ENCODE assay signal across 23 cellular contexts in genomic region chr19:31391518-31391917, GRCh38.
"Had no signal": no experiment of that assay in that cellular context is flagged by ENCODE, and none has a peak within 500 bp of the region (broad histone marks: within the 10 kb centered on the region; RNA-seq: fewer than 3 reads in every experiment).

No MANE protein-coding gene starts in this region.

- H3K4me1 Mint-ChIP-seq: immature natural killer cell, mesothelial cell of epicardium had no signal

- H3K27ac Mint-ChIP-seq: dendritic cell treated with granulocyte-macrophage colony-stimulating factor and Interleukin-4, amounts not matched to agents 40 ng/mL and 50 ng/mL, for 4 days; immature natural killer cell; mesothelial cell of epicardium had no signal

- ATAC-seq: foreskin keratinocyte, gastroesophageal sphincter, heart left ventricle, left cardiac atrium, left lung, left ventricle myocardium superior, lower lobe of right lung, mucosa of descending colon had no signal

- FAIRE-seq: endothelial cell of umbilical vein, frontal cortex had no signal

- H3K9me3 Mint-ChIP-seq: dendritic cell treated with granulocyte-macrophage colony-stimulating factor and Interleukin-4, amounts not matched to agents 40 ng/mL and 50 ng/mL, for 4 days; immature natural killer cell; mesothelial cell of epicardium had no signal

- H3K9me3 ChIP-seq: colonic mucosa, esophagus muscularis mucosa, gastroesophageal sphincter, heart left ventricle, left lung, lower lobe of right lung, mucosa of descending colon had no signal

- H3K4me3 ChIP-seq: colonic mucosa, esophagus muscularis mucosa, gastroesophageal sphincter, heart left ventricle, hepatocyte, left lung, lower lobe of right lung, mucosa of descending colon had no signal

- H3K27ac ChIP-seq: colonic mucosa, esophagus muscularis mucosa, foreskin keratinocyte, gastroesophageal sphincter, heart left ventricle, hepatocyte, left lung, lower lobe of right lung had no signal

- H3K36me3 ChIP-seq: colonic mucosa, esophagus muscularis mucosa, gastroesophageal sphincter, heart left ventricle, left lung, lower lobe of right lung had no signal

- H3K36me3 Mint-ChIP-seq: immature natural killer cell, mesothelial cell of epicardium had no signal

- DNase-seq: cerebellar nuclear complex; colonic mucosa; cortex of kidney; effector CD4-positive, alpha-beta T cell; effector memory CD4-positive, alpha-beta T cell; foreskin keratinocyte; heart left ventricle; hypothalamus; immature natural killer cell; islet precursor cell; left cardiac atrium; left lung; left ventricle myocardium superior; lower lobe of right lung; mesenchymal stem cell; mucosa of descending colon had no signal

- H3K4me1 ChIP-seq: colonic mucosa, esophagus muscularis mucosa, foreskin keratinocyte, gastroesophageal sphincter, heart left ventricle, left lung, lower lobe of right lung had no signal

- H3K4me3 Mint-ChIP-seq: dendritic cell treated with granulocyte-macrophage colony-stimulating factor and Interleukin-4, amounts not matched to agents 40 ng/mL and 50 ng/mL, for 4 days; immature natural killer cell; mesothelial cell of epicardium had no signal
